8 cellular contexts compared by ENCODE assay signal in the genomic region with DNA sequence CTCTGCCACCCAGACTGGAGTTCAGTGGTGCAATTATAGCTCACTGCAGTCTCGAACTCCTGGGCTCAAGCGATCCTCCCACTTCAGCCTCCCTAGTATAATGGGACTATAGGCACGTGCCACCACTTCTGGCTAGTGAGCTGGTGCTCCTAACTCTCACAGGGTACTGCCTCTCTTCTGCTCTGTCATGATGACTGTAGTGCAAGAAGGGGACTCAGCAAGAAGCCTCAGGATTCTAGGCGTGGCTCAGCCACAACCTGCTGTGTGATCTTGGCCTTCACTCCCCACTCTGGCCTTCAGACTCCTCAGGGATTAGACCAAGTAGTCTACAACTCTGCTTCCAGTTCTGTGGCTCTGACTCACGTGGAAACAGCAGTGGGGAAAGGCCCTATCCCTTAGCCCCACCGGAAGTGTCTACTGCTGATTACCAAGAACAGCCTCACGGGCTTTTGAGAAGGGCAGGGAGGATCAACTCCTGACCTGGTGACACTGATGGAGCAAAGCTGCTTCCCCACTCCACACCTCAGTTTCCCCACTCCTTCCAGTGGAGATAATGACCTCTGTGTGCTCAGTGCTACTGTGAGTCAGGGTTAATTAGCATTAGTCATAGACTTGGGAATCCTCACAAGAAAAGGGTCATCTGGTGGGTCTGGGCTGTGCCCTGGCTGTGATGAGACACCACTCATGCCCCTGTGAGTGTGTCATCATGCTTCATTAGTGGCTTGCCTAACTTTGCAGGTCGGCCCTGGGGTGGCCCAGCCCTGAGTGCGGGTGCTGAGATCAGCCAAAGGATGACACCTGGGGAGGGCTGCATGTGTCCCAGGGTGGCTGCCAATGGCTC. TPM values are rescaled to one million over a fixed set of nuclear protein-coding genes. Genes with fewer than 3 reads are reported as not detected.
DNase-seq lines count a peak whose midpoint lies in the region; ATAC-seq, FAIRE-seq and TF ChIP-seq lines count a peak whose summit lies in the region.

No MANE protein-coding gene starts in this region.

- peak; percentile 33 for ATAC-seq in GM21390 (IDR thresholded peaks at IDR 0.05; ENCODE audit: unreplicated experiment)
- ATAC-seq in HepG2 = peak; percentile 54

- WGBS in HepG2 (ENCODE audit: low lambda C conversion rate) = 35% methylated on average over 7 of the region's 9 CpGs

- peak overlapping the region; percentile 76 for H3K4me2 ChIP-seq in HepG2 (ENCODE audit: low read depth, low read length)

- TF ChIP-seq RAD21 in HepG2 (CRISPR knock-in tag; IDR thresholded peaks at IDR 0.05) = no peak

- no peak for TF ChIP-seq POLR2A in HepG2 (IDR thresholded peaks at IDR 0.05; ENCODE audit: insufficient read depth in 1 of 2, low read depth in 2 of 2, low read length in 2 of 2)

- no peaks in the 10 kb centered on the region for H4K20me1 ChIP-seq in HepG2 (ENCODE audit: insufficient read depth, low read length)

- no peaks in the 10 kb centered on the region for H3K79me2 ChIP-seq in HepG2 (ENCODE audit: insufficient read depth, low read length)

- no peak overlapping the region for H3K9ac ChIP-seq in HepG2 (ENCODE audit: insufficient read depth, low read depth, low read length)

- no peaks in the 10 kb centered on the region for H3K36me3 ChIP-seq in HepG2 (replicated peaks in 1 of 2; ENCODE audit: control insufficient read depth in 1 of 2, insufficient read depth in 2 of 2, low read length in 2 of 2)

- H3K9me3 ChIP-seq in HepG2 (ENCODE audit: low read length) = no peaks in the 10 kb centered on the region

- BruUV-seq in HepG2 (replicated peaks; lab: Mats Ljungman, UMichigan) = no TSS peak

- POLR2A ChIA-PET in HepG2 (lab: Yijun Ruan, JAX) = interaction anchor here (0.6 to 3.4 kb wide), 6 partner anchors 19 to 787 kb away, joined by 3 to 14 read pairs (median 6); no protein-coding TSS in a partner anchor

- intact Hi-C loops in HepG2 (cut with micrococcal nuclease; ENCODE audit: unreplicated experiment) = loop anchor here (1.0 to 2.0 kb wide), 3 partner anchors 61 to 346 kb away; no protein-coding TSS in a partner anchor

- peak overlapping the region; percentile 87 for H2AFZ ChIP-seq in HepG2 (ENCODE audit: low read length)

- TF ChIP-seq CTCF in HepG2 (CRISPR knock-in tag; IDR thresholded peaks at IDR 0.05) = no peak

- peak; percentile 98 for DNase-seq in Daoy (ENCODE audit: low read depth)
- DNase-seq in HUDEP-2 (lab: John Stamatoyannopoulos, UW; ENCODE audit: unreplicated experiment in 76 of 76) = peak in 39 of 76 experiments; percentile 2 to 73 (median 26)
- DNase-seq in amniotic epithelial cell (ENCODE audit: low read depth) = peak; percentile 89
- DNase-seq in HepG2 (ENCODE audit: low spot score) = peak; percentile 13
- no peak for DNase-seq in OCI-M2 (lab: John Stamatoyannopoulos, UW; ENCODE audit: unreplicated experiment)
- DNase-seq in COLO668 (lab: John Stamatoyannopoulos, UW; ENCODE audit: unreplicated experiment) = no peak
- no peak for DNase-seq in SHP77 treated with DMSO at 0.1 percent for 48 hours (lab: John Stamatoyannopoulos, UW)

- H3K27me3 ChIP-seq in HepG2 (ENCODE audit: control insufficient read depth in 1 of 2, insufficient read depth in 2 of 2, low read length in 2 of 2) = peaks cover 0 to 6% of the 10 kb centered on the region in 2 experiments; a peak in 1 of 5 replicates

- peak overlapping the region in 2 of 3 experiments; percentile 29 to 51; a peak in 3 of 6 replicates for H3K4me3 ChIP-seq in HepG2 (replicated peaks in 1 of 3; ENCODE audit: insufficient read depth in 1 of 3, low read depth in 2 of 3, low read length in 3 of 3)

- no peak overlapping the region for H3K27ac ChIP-seq in HepG2 (ENCODE audit: extremely low read length, insufficient read depth, low read length)

- TF ChIP-seq EP300 in HepG2 (IDR thresholded peaks at IDR 0.05; ENCODE audit: low read depth in 2 of 2, low read length in 2 of 2) = no peak
- TF ChIP-seq EP300 in HepG2 (CRISPR knock-in tag; IDR thresholded peaks at IDR 0.05; ENCODE audit: borderline replicate concordance) = 0 out of 2 replicates have a peak, but pooled peaks have one; percentile 12

- in situ Hi-C loops in HepG2 (cut with HindIII; ENCODE audit: extremely low pct_ligation_motif_present, low pct_unique_long_range_greater_than_20kb) = loop anchor here (5.0 to 10.0 kb wide), 2 partner anchors 178 to 345 kb away; no protein-coding TSS in a partner anchor

- CTCF ChIA-PET in HepG2 (lab: Yijun Ruan, JAX; ENCODE audit: low intra/inter-chr PET ratio, low total read pairs) = interaction anchor here (1.3 to 1.7 kb wide), 3 partner anchors 180 to 346 kb away, joined by 5 to 12 read pairs (median 10); no protein-coding TSS in a partner anchor

- peaks cover 40% of the 10 kb centered on the region for H3K4me1 ChIP-seq in HepG2 (ENCODE audit: insufficient read depth, low read length)

- FAIRE-seq in HepG2 (lab: Jason Lieb, UNC) = no peak

TF ChIP-seq in HepG2, 621 proteins besides CTCF, POLR2A, EP300 and RAD21 (continues in another document):
- TF ChIP-seq SPEN (CRISPR knock-in tag; IDR thresholded peaks at IDR 0.05; ENCODE audit: low read depth) (0 out of 2 replicates have a peak, but pooled peaks have one; percentile 17), ZEB1 (IDR thresholded peaks at IDR 0.05; ENCODE audit: insufficient replicate concordance, low read depth) (no peak)

RNA-seq across cellular contexts. Expression of gene ZC3HC1, which starts 41.1 kb away (rescaled TPM):
- 75.4 and 116 TPM in 2 replicates for total RNA-seq in Daoy (2014; rRNA removed; shearing (Covaris generic))
- total RNA-seq in HepG2 (2016; rRNA removed; fragmentation: Illumina TruSeq; extraction: Trizol) = 33.6 and 38.7 TPM in 2 replicates
- 10.4 and 11.8 TPM in 2 replicates for total RNA-seq in HepG2 (2016; cell fraction: cytosol; rRNA removed; fragmentation: Illumina TruSeq; extraction: Trizol; ENCODE audit: low read depth)
- 29.9 and 43.3 TPM in 2 replicates for total RNA-seq in HepG2 (2016; cell fraction: insoluble cytoplasmic fraction; rRNA removed; fragmentation: Illumina TruSeq; extraction: Trizol)
- 15.9 and 16.7 TPM in 2 replicates for total RNA-seq in HepG2 (2016; cell fraction: membrane; rRNA removed; fragmentation: Illumina TruSeq; extraction: Trizol)
- total RNA-seq in HepG2 (2016; cell fraction: nucleus; rRNA removed; fragmentation: Illumina TruSeq; extraction: Trizol) = 16.3 and 20.0 TPM in 2 replicates
- polyA plus RNA-seq in HepG2 (2011; rRNA removed) = 25.9 and 28.5 TPM in 2 replicates
- polyA plus RNA-seq in HepG2 (2011; cell fraction: cytosol; rRNA removed) = 26.0 and 26.9 TPM in 2 replicates
- polyA plus RNA-seq in HepG2 (2011; cell fraction: nucleus; rRNA removed) = 23.5 and 24.5 TPM in 2 replicates
- polyA plus RNA-seq in HepG2 (2012) = 15.1 and 16.1 TPM in 2 replicates
- polyA plus RNA-seq in HepG2 (2016; cell fraction: cytosol; fragmentation: Illumina TruSeq; extraction: Trizol; ENCODE audit: low read depth) = 4.0 and 4.2 TPM in 2 replicates
- 35.0 and 37.0 TPM in 2 replicates for polyA plus RNA-seq in HepG2 (2016; cell fraction: insoluble cytoplasmic fraction; fragmentation: Illumina TruSeq; extraction: Trizol; ENCODE audit: low read depth)
- 7.7 and 9.6 TPM in 2 replicates for polyA plus RNA-seq in HepG2 (2016; cell fraction: membrane; fragmentation: Illumina TruSeq; extraction: Trizol; ENCODE audit: low read depth)
- 26.9 and 31.5 TPM in 2 replicates for polyA plus RNA-seq in HepG2 (2016; cell fraction: nucleus; fragmentation: Illumina TruSeq; extraction: Trizol; ENCODE audit: insufficient read depth, low read depth)
- polyA minus RNA-seq in HepG2 (2011; rRNA and poly(A)+ RNA removed; ENCODE audit: low replicate concordance) = 34.2 and 46.8 TPM in 2 replicates
- 12.8 and 16.2 TPM in 2 replicates for polyA minus RNA-seq in HepG2 (2011; cell fraction: cytosol; rRNA and poly(A)+ RNA removed)
- 18.2 TPM in 2 replicates for polyA minus RNA-seq in HepG2 (2011; cell fraction: nucleus; rRNA and poly(A)+ RNA removed)

RNA-seq across cellular contexts. Expression of gene UBE2H, which starts 57.3 kb away (rescaled TPM):
- total RNA-seq in Daoy (2014; rRNA removed; shearing (Covaris generic)) = 39.1 and 62.4 TPM in 2 replicates
- total RNA-seq in HepG2 (2016; rRNA removed; fragmentation: Illumina TruSeq; extraction: Trizol) = 15.5 and 18.7 TPM in 2 replicates
- 1.3 and 1.9 TPM in 2 replicates for total RNA-seq in HepG2 (2016; cell fraction: cytosol; rRNA removed; fragmentation: Illumina TruSeq; extraction: Trizol; ENCODE audit: low read depth)
- total RNA-seq in HepG2 (2016; cell fraction: insoluble cytoplasmic fraction; rRNA removed; fragmentation: Illumina TruSeq; extraction: Trizol) = 15.7 and 16.2 TPM in 2 replicates
- 6.7 and 8.2 TPM in 2 replicates for total RNA-seq in HepG2 (2016; cell fraction: membrane; rRNA removed; fragmentation: Illumina TruSeq; extraction: Trizol)
- total RNA-seq in HepG2 (2016; cell fraction: nucleus; rRNA removed; fragmentation: Illumina TruSeq; extraction: Trizol) = 17.1 and 18.4 TPM in 2 replicates
- 40.1 and 43.7 TPM in 2 replicates for polyA plus RNA-seq in HepG2 (2011; rRNA removed)
- 13.5 and 24.5 TPM in 2 replicates for polyA plus RNA-seq in HepG2 (2011; cell fraction: cytosol; rRNA removed)
- 22.5 and 32.8 TPM in 2 replicates for polyA plus RNA-seq in HepG2 (2011; cell fraction: nucleus; rRNA removed)
- 50.8 and 52.0 TPM in 2 replicates for polyA plus RNA-seq in HepG2 (2012)
- polyA plus RNA-seq in HepG2 (2016; cell fraction: cytosol; fragmentation: Illumina TruSeq; extraction: Trizol; ENCODE audit: low read depth) = 1.9 TPM in 2 replicates
- 17.0 and 20.2 TPM in 2 replicates for polyA plus RNA-seq in HepG2 (2016; cell fraction: insoluble cytoplasmic fraction; fragmentation: Illumina TruSeq; extraction: Trizol; ENCODE audit: low read depth)
- polyA plus RNA-seq in HepG2 (2016; cell fraction: membrane; fragmentation: Illumina TruSeq; extraction: Trizol; ENCODE audit: low read depth) = 3.6 and 3.8 TPM in 2 replicates
- 20.8 TPM in 2 replicates for polyA plus RNA-seq in HepG2 (2016; cell fraction: nucleus; fragmentation: Illumina TruSeq; extraction: Trizol; ENCODE audit: insufficient read depth, low read depth)
- polyA minus RNA-seq in HepG2 (2011; rRNA and poly(A)+ RNA removed; ENCODE audit: low replicate concordance) = 21.8 and 29.4 TPM in 2 replicates
- polyA minus RNA-seq in HepG2 (2011; cell fraction: cytosol; rRNA and poly(A)+ RNA removed) = 24.0 and 36.2 TPM in 2 replicates
- 60.9 and 63.9 TPM in 2 replicates for polyA minus RNA-seq in HepG2 (2011; cell fraction: nucleus; rRNA and poly(A)+ RNA removed)

Comparison
In these comparisons a context has a peak if more than half of its experiments do, and no peak if none do; other contexts are left out.
1. DNase-seq: peak in Daoy (single experiment), HUDEP-2 (39 of 76), amniotic epithelial cell (single experiment) and HepG2 (single experiment); none in OCI-M2 (single experiment), COLO668 (single experiment) and SHP77 treated with DMSO at 0.1 percent for 48 hours (single experiment).